ENCODE assay signal across 4 cellular contexts in the genomic region with DNA sequence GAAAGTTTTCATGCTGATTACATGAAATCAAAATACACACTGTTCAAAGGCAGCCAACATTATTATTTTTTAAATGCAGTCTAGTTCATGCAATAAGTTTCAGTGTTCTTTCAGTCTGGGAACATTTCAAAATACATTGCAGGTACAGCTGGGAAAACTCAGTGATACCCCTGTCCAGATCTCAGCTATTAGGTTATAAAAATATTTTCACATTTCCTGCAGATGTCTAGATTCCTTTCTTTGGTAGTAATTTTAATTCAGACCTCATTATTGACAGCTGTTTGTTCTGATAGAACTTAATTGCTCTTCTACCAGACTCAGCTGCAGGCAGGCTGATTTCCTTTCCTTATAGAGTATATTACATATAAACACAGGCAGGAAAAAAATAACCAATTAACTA.
"Had no signal": no experiment of that assay in that cellular context is flagged by ENCODE, and none has a peak within 500 bp of the region (broad histone marks: within the 10 kb centered on the region; RNA-seq: fewer than 3 reads in every experiment).

No MANE protein-coding gene starts in this region.

- DNase-seq: H9, HCEC 1CT, IMR-90 had no signal

- ATAC-seq: GM23338 had no signal

- H3K4me1 Mint-ChIP-seq: GM23338, H9 had no signal

- H3K4me3 Mint-ChIP-seq: GM23338, H9 had no signal

- H3K4me3 ChIP-seq: GM23338 had no signal

- H3K27ac Mint-ChIP-seq: GM23338, H9 had no signal
